Comparison of ENCODE assay signal across 14 cellular contexts in the genomic region with DNA sequence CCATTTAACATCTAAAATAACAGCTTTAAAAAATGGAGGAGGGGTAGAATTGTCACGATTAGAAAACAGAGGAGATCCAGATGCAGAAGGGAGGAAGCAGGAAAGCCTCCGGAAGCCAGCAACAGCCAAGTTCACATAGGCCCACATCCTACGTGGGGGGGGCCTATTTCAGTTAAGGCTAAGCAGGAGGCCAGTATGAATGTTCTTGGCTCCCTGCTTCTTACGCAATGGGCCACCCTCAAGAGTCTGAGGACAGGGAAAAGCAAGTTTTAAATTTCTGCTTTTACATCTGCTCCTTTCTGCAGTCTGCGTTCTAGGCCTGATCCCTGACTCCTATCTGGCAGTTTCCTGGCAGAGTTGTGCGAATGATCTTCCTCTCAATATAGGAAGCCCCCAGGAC. TPM values are rescaled to one million over a fixed set of nuclear protein-coding genes. Genes with fewer than 3 reads are reported as not detected.
DNase-seq lines count a peak whose midpoint lies in the region; ATAC-seq, FAIRE-seq and TF ChIP-seq lines count a peak whose summit lies in the region.
"Had no signal": no experiment of that assay in that cellular context is flagged by ENCODE, and none has a peak within 500 bp of the region (broad histone marks: within the 10 kb centered on the region; RNA-seq: fewer than 3 reads in every experiment).

No MANE protein-coding gene starts in this region.

- FAIRE-seq in kidney (lab: Jason Lieb, UNC): no peak

- H3K9ac ChIP-seq in kidney (ENCODE audit: low read length in 2 of 2): no peak overlapping the region

- H3K27me3 ChIP-seq in body of pancreas (no peaks in the 10 kb centered on the region), testis (no peaks in the 10 kb centered on the region)

- H3K27ac ChIP-seq in body of pancreas (peak overlapping the region in 1 of 4 donors; percentile 44), kidney (ENCODE audit: low read depth in 2 of 2, low read length in 2 of 2) (peak overlapping the region; percentile 33 to 39), testis (peak overlapping the region; percentile 72 to 78)
- H3K27ac ChIP-seq: SK-N-MC had no signal

- 62 to 76% methylated on average over 6 of the region's 6 CpGs for WGBS in body of pancreas, 2 donors
- 49 to 66% methylated on average over 6 of the region's 6 CpGs for WGBS in testis, 2 donors

- TF ChIP-seq POLR2A in body of pancreas (IDR thresholded peaks at IDR 0.05) (no peak), testis (IDR thresholded peaks at IDR 0.05) (no peak)

- H3K4me1 ChIP-seq in body of pancreas (peaks cover 15% of the 10 kb centered on the region), kidney (ENCODE audit: control insufficient read depth in 1 of 2, insufficient read depth in 1 of 2, low read depth in 1 of 2, low read length in 2 of 2) (peaks cover 11 to 21% of the 10 kb centered on the region in 2 donors), testis (peaks cover 7% of the 10 kb centered on the region)

- intact Hi-C loops in body of pancreas (cut with DNase I) (no loop called here), kidney (cut with DNase I) (no loop called here), testis (cut with DNase I; ENCODE audit: low total_unique reads) (no loop called here)

- H3K36me3 ChIP-seq in body of pancreas (replicated peaks in 1 of 2; ENCODE audit: insufficient read depth in 1 of 2, low read depth in 2 of 2) (no peaks in the 10 kb centered on the region), kidney (ENCODE audit: control insufficient read depth in 1 of 2, insufficient read depth in 2 of 2, low read length in 2 of 2) (peaks cover 0 to 4% of the 10 kb centered on the region in 2 donors), testis (ENCODE audit: low read depth, missing control alignments) (no peaks in the 10 kb centered on the region)

- ATAC-seq in body of pancreas: peak; percentile 17
- ATAC-seq in GM19324 (IDR thresholded peaks at IDR 0.05; ENCODE audit: low FRiP score, unreplicated experiment): no peak

- H3K9me3 ChIP-seq in body of pancreas (no peaks in the 10 kb centered on the region), kidney (ENCODE audit: control insufficient read depth in 1 of 2, low read length in 2 of 2) (no peaks in the 10 kb centered on the region), testis (no peaks in the 10 kb centered on the region)

- no peak overlapping the region for H3K4me3 ChIP-seq in body of pancreas
- no peak overlapping the region for H3K4me3 ChIP-seq in kidney (ENCODE audit: low read length in 2 of 2)
- no peak overlapping the region for H3K4me3 ChIP-seq in testis
- H3K4me3 ChIP-seq: SK-N-MC had no signal

- no peak for TF ChIP-seq CTCF in body of pancreas (IDR thresholded peaks at IDR 0.05)
- no peak for TF ChIP-seq CTCF in kidney (IDR thresholded peaks at IDR 0.05; ENCODE audit: borderline replicate concordance, extremely low read depth, insufficient read depth)
- no peak for TF ChIP-seq CTCF in testis (IDR thresholded peaks at IDR 0.05)
- TF ChIP-seq CTCF in GM10266 (IDR thresholded peaks at IDR 0.05; ENCODE audit: control insufficient read depth, insufficient read depth, low read depth, missing control alignments): no peak

- DNase-seq in KG1 (lab: John Stamatoyannopoulos, UW): peak; percentile 62
- DNase-seq in body of pancreas: peak; percentile 19 to 66 (median 34)
- no peak for DNase-seq in kidney
- DNase-seq in testis: peak; percentile 84
- DNase-seq in SHP77 (lab: John Stamatoyannopoulos, UW): no peak
- no peak for DNase-seq in NCI-H187 treated with DMSO at 0.1 percent for 48 hours (lab: John Stamatoyannopoulos, UW)
- no peak for DNase-seq in GM10266 (ENCODE audit: extremely low spot score)
- DNase-seq: activated naive CD4-positive, alpha-beta T cell treated with Interleukin-2 at 50 U/mL for 16 hours; cortex of kidney; HFFc6; NCI-H510A treated with DMSO at 0.1 percent for 48 hours; retina had no signal

RNA-seq across cellular contexts. Expression of a gene that starts 30.6 kb away (rescaled TPM):
- total RNA-seq in body of pancreas: 1 to 10 TPM; 2.6 to 4.0 TPM
- total RNA-seq in kidney: 8.7 TPM
- polyA plus RNA-seq in kidney (ENCODE audit: insufficient read depth, low read depth, low replicate concordance): 9.4 TPM
- total RNA-seq in testis: 10 to 100 TPM; 19.1 to 19.5 TPM
- 35.2 TPM for polyA plus RNA-seq in testis (ENCODE audit: insufficient read depth, low read depth, low replicate concordance)

RNA-seq across cellular contexts. Expression of a gene that starts 47.6 kb away (rescaled TPM):
- total RNA-seq in body of pancreas (not detected), kidney (2.0 TPM), testis (10 to 100 TPM; 11.5 to 29.4 TPM)
- polyA plus RNA-seq in kidney (ENCODE audit: insufficient read depth, low read depth, low replicate concordance) (5.8 TPM), testis (ENCODE audit: insufficient read depth, low read depth, low replicate concordance) (80.5 TPM)

RNA-seq across cellular contexts. Expression of a gene that starts 50.1 kb away (rescaled TPM):
- 10 to 100 TPM; 28.7 to 36.8 TPM for total RNA-seq in body of pancreas
- total RNA-seq in kidney: 55.5 TPM
- 10.7 TPM for polyA plus RNA-seq in kidney (ENCODE audit: insufficient read depth, low read depth, low replicate concordance)
- total RNA-seq in testis: 100 to 1,000 TPM; 223 to 307 TPM
- 333 TPM for polyA plus RNA-seq in testis (ENCODE audit: insufficient read depth, low read depth, low replicate concordance)

Comparison
In these comparisons a context has a peak if more than half of its experiments do, and no peak if none do; other contexts are left out.
1. DNase-seq: peak in KG1 (single experiment), body of pancreas (4 of 4) and testis (single experiment); none in kidney (single experiment), SHP77 (0 of 2), NCI-H187 treated with DMSO at 0.1 percent for 48 hours (single experiment) and GM10266 (single experiment).